ENCODE assay signal across 18 cellular contexts in the genomic region with DNA sequence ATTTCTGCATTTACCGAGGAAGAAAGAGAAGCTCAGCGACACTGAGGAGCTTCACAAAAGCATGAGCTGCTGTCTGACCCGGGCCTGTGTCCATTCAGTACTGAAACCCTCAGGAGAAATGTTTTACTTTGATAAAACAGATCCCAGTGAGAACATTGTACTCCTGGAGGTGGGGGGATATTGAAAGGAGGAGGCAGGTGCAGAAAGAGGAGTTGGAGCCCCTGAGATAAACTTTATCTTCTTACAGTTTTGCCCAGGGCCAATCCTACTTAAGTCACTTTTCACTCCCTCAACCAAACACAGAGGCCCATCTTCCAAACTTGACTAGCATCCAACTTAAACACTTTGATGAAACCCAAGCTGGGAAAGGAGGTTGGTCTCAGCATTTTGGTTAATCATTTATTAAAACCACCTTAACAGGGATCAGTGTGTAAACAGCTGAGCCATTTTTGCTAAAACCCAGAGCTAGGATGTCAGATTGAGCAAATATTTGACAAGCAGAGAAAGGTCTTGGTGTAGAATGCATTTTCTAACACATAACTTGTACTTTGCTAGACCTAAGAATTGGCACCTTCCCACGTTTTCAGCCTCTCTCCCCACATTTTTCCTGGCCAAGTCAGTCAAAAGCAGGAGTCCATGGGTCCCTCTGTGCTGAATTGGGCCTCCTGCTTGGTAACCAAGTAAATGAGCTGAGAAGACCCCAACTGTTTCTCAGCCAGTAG. TPM values are rescaled to one million over a fixed set of nuclear protein-coding genes. Genes with fewer than 3 reads are reported as not detected.
DNase-seq lines count a peak whose midpoint lies in the region; ATAC-seq and TF ChIP-seq lines count a peak whose summit lies in the region.
"Had no signal": no experiment of that assay in that cellular context is flagged by ENCODE, and none has a peak within 500 bp of the region (broad histone marks: within the 10 kb centered on the region; RNA-seq: fewer than 3 reads in every experiment).

No MANE protein-coding gene starts in this region.

- ATAC-seq in lower lobe of right lung = peak; percentile 60 to 72
- no peak for ATAC-seq in HG03039 (IDR thresholded peaks at IDR 0.05; ENCODE audit: unreplicated experiment)
- ATAC-seq in natural killer cell treated with Interleukin-12 subunit alpha and Interleukin-12 subunit beta and Interleukin-15 and Interleukin-18, amount 100 ng/mL, for 72 hours = no peak
- ATAC-seq: activated CD8-positive, alpha-beta T cell treated with anti-CD3 and anti-CD28 coated beads, Interleukin-2, amount 10 ng/mL, durations not matched to agents 7 days and 5 days had no signal

- H3K4me3 Mint-ChIP-seq in endodermal cell = peak overlapping the region; percentile 4
- H3K4me3 Mint-ChIP-seq in natural killer cell treated with Interleukin-12 subunit alpha and Interleukin-12 subunit beta and Interleukin-15 and Interleukin-18, amount 100 ng/mL, for 72 hours = no peak overlapping the region
- H3K4me3 Mint-ChIP-seq: activated CD8-positive, alpha-beta T cell treated with anti-CD3 and anti-CD28 coated beads, Interleukin-2, amount 10 ng/mL, durations not matched to agents 7 days and 5 days; activated naive CD4-positive, alpha-beta T cell treated with anti-CD3 and anti-CD28 coated beads, Interleukin-2, amount 10 ng/mL, durations not matched to agents 7 days and 5 days; B cell; dendritic cell treated with granulocyte-macrophage colony-stimulating factor and Interleukin-4, amounts not matched to agents 40 ng/mL and 50 ng/mL, for 4 days; IgD-negative memory B cell had no signal

- 41 to 46% methylated on average over 4 of the region's 4 CpGs for WGBS in endodermal cell (ENCODE audit: insufficient coverage in 1 of 2, insufficient read length in 1 of 2), 2 experiments

- H3K4me1 ChIP-seq in endodermal cell (ENCODE audit: control insufficient read depth, insufficient read depth, low read length) (peaks cover 3% of the 10 kb centered on the region), lower lobe of right lung (peaks cover 42% of the 10 kb centered on the region)

- H3K9me3 ChIP-seq in endodermal cell (ENCODE audit: control insufficient read depth, low read length) = peaks cover 14% of the 10 kb centered on the region
- H3K9me3 ChIP-seq in lower lobe of right lung = no peaks in the 10 kb centered on the region
- no peaks in the 10 kb centered on the region for H3K9me3 ChIP-seq in MG63
- H3K9me3 ChIP-seq: tibial nerve had no signal

- intact Hi-C loops in lower lobe of right lung (cut with DNase I) = no loop called here

- TF ChIP-seq CTCF in endodermal cell (conservative IDR thresholded peaks at IDR 0.05) (no peak), lower lobe of right lung (IDR thresholded peaks at IDR 0.05) (no peak)

- in situ Hi-C loops in ACHN (cut with HindIII; ENCODE audit: low pct_ligation_motif_present, low pct_unique_long_range_greater_than_20kb, low sequenced_read_pairs) = no loop called here

- H3K27ac ChIP-seq in endodermal cell (ENCODE audit: low read depth, low read length) (no peak overlapping the region), lower lobe of right lung (peak overlapping the region; percentile 64)
- H3K27ac ChIP-seq: tibial nerve had no signal

- H3K27ac Mint-ChIP-seq in endodermal cell = peak overlapping the region; percentile 86
- H3K27ac Mint-ChIP-seq in natural killer cell treated with Interleukin-12 subunit alpha and Interleukin-12 subunit beta and Interleukin-15 and Interleukin-18, amount 100 ng/mL, for 72 hours = no peak overlapping the region
- H3K27ac Mint-ChIP-seq: activated CD8-positive, alpha-beta T cell treated with anti-CD3 and anti-CD28 coated beads, Interleukin-2, amount 10 ng/mL, durations not matched to agents 7 days and 5 days; activated naive CD4-positive, alpha-beta T cell treated with anti-CD3 and anti-CD28 coated beads, Interleukin-2, amount 10 ng/mL, durations not matched to agents 7 days and 5 days; B cell; dendritic cell treated with granulocyte-macrophage colony-stimulating factor and Interleukin-4, amounts not matched to agents 40 ng/mL and 50 ng/mL, for 4 days; IgD-negative memory B cell had no signal

- H3K27me3 Mint-ChIP-seq in endodermal cell (ENCODE audit: insufficient read depth) = no peaks in the 10 kb centered on the region
- peaks cover 8 to 10% of the 10 kb centered on the region in 2 donors for H3K27me3 Mint-ChIP-seq in natural killer cell treated with Interleukin-12 subunit alpha and Interleukin-12 subunit beta and Interleukin-15 and Interleukin-18, amount 100 ng/mL, for 72 hours

- peak overlapping the region; percentile 9 for H3K4me3 ChIP-seq in endodermal cell (ENCODE audit: low read length)
- no peak overlapping the region for H3K4me3 ChIP-seq in lower lobe of right lung
- no peak overlapping the region for H3K4me3 ChIP-seq in MG63
- H3K4me3 ChIP-seq: tibial nerve had no signal

- H3K9ac ChIP-seq in endodermal cell (ENCODE audit: extremely low read depth, low read length, poor library complexity, severe bottlenecking) = no peak overlapping the region

- no peaks in the 10 kb centered on the region for H3K36me3 Mint-ChIP-seq in endodermal cell (ENCODE audit: low read depth)
- H3K36me3 Mint-ChIP-seq in natural killer cell treated with Interleukin-12 subunit alpha and Interleukin-12 subunit beta and Interleukin-15 and Interleukin-18, amount 100 ng/mL, for 72 hours = no peaks in the 10 kb centered on the region
- H3K36me3 Mint-ChIP-seq: activated naive CD4-positive, alpha-beta T cell treated with anti-CD3 and anti-CD28 coated beads, Interleukin-2, amount 10 ng/mL, durations not matched to agents 7 days and 5 days; IgD-negative memory B cell had no signal

- DNase-seq in ACHN = peak; percentile 60
- peak; percentile 53 for DNase-seq in NCI-H2196 (lab: John Stamatoyannopoulos, UW; ENCODE audit: unreplicated experiment)
- no peak for DNase-seq in endodermal cell
- no peak for DNase-seq in lower lobe of right lung
- DNase-seq in NCI-H2029 (lab: John Stamatoyannopoulos, UW) = no peak
- no peak for DNase-seq in MG63
- no peak for DNase-seq in natural killer cell treated with Interleukin-12 subunit alpha and Interleukin-12 subunit beta and Interleukin-15 and Interleukin-18, amount 100 ng/mL, for 72 hours (ENCODE audit: low spot score)
- DNase-seq: activated CD8-positive, alpha-beta T cell treated with anti-CD3 and anti-CD28 coated beads, Interleukin-2, amount 10 ng/mL, durations not matched to agents 7 days and 5 days; activated naive CD4-positive, alpha-beta T cell treated with anti-CD3 and anti-CD28 coated beads, Interleukin-2, amount 10 ng/mL, durations not matched to agents 7 days and 5 days; mammary epithelial cell; NCI-H1930; retina; T-helper 2 cell had no signal

- H3K36me3 ChIP-seq in endodermal cell (ENCODE audit: control insufficient read depth, insufficient read depth, low read length) (no peaks in the 10 kb centered on the region), lower lobe of right lung (no peaks in the 10 kb centered on the region), MG63 (no peaks in the 10 kb centered on the region)
- H3K36me3 ChIP-seq: tibial nerve had no signal

- peaks cover 36% of the 10 kb centered on the region for H3K4me1 Mint-ChIP-seq in endodermal cell
- no peaks in the 10 kb centered on the region for H3K4me1 Mint-ChIP-seq in natural killer cell treated with Interleukin-12 subunit alpha and Interleukin-12 subunit beta and Interleukin-15 and Interleukin-18, amount 100 ng/mL, for 72 hours (ENCODE audit: low read depth in 2 of 2)
- H3K4me1 Mint-ChIP-seq: activated naive CD4-positive, alpha-beta T cell treated with anti-CD3 and anti-CD28 coated beads, Interleukin-2, amount 10 ng/mL, durations not matched to agents 7 days and 5 days; B cell had no signal

- H3K27me3 ChIP-seq in endodermal cell (ENCODE audit: control insufficient read depth, insufficient read depth, low read length, poor library complexity, severe bottlenecking) = no peaks in the 10 kb centered on the region
- no peaks in the 10 kb centered on the region for H3K27me3 ChIP-seq in lower lobe of right lung (ENCODE audit: low read depth)
- H3K27me3 ChIP-seq in MG63 = no peaks in the 10 kb centered on the region
- H3K27me3 ChIP-seq: tibial nerve had no signal

- H3K9me3 Mint-ChIP-seq in endodermal cell = peaks cover 20% of the 10 kb centered on the region
- H3K9me3 Mint-ChIP-seq in natural killer cell treated with Interleukin-12 subunit alpha and Interleukin-12 subunit beta and Interleukin-15 and Interleukin-18, amount 100 ng/mL, for 72 hours = no peaks in the 10 kb centered on the region
- H3K9me3 Mint-ChIP-seq: activated naive CD4-positive, alpha-beta T cell treated with anti-CD3 and anti-CD28 coated beads, Interleukin-2, amount 10 ng/mL, durations not matched to agents 7 days and 5 days; dendritic cell treated with granulocyte-macrophage colony-stimulating factor and Interleukin-4, amounts not matched to agents 40 ng/mL and 50 ng/mL, for 4 days; IgD-negative memory B cell had no signal

RNA-seq across cellular contexts. Expression of a gene that starts 32.5 kb away (rescaled TPM):
- total RNA-seq in endodermal cell (100 to 1,000 TPM; 100 to 101 TPM), lower lobe of right lung (188 TPM)
- 159 TPM for polyA plus RNA-seq in endodermal cell (2013, experiment 1 of 2)
- polyA plus RNA-seq in endodermal cell (2013, experiment 2 of 2) = 128 TPM
- total RNA-seq in MG63 (2014; rRNA removed; shearing (Covaris generic); ENCODE audit: low replicate concordance) = 751 and 778 TPM in 2 replicates
- total RNA-seq in natural killer cell treated with Interleukin-12 subunit alpha and Interleukin-12 subunit beta and Interleukin-15 and Interleukin-18, amount 100 ng/mL, for 72 hours = 100 to 1,000 TPM; 178 to 205 TPM

Comparison
In these comparisons a context has a peak if more than half of its experiments do, and no peak if none do; other contexts are left out.
1. DNase-seq: peak in ACHN (single experiment) and NCI-H2196 (single experiment); none in endodermal cell (single experiment), lower lobe of right lung (single experiment), NCI-H2029 (single experiment), MG63 (single experiment) and natural killer cell treated with Interleukin-12 subunit alpha and Interleukin-12 subunit beta and Interleukin-15 and Interleukin-18, amount 100 ng/mL, for 72 hours (single experiment).
2. ATAC-seq: peak in lower lobe of right lung (2 of 2); none in HG03039 (single experiment) and natural killer cell treated with Interleukin-12 subunit alpha and Interleukin-12 subunit beta and Interleukin-15 and Interleukin-18, amount 100 ng/mL, for 72 hours (0 of 2).